Comparison of ENCODE assay signal across 25 cellular contexts in genomic region chrY:13756615-13757014, GRCh38. TPM values are rescaled to one million over a fixed set of nuclear protein-coding genes. Genes with fewer than 3 reads are reported as not detected.
"Had no signal": no experiment of that assay in that cellular context is flagged by ENCODE, and none has a peak within 500 bp of the region (broad histone marks: within the 10 kb centered on the region; RNA-seq: fewer than 3 reads in every experiment).

No MANE protein-coding gene starts in this region.

- H3K36me3 Mint-ChIP-seq: activated naive CD8-positive, alpha-beta T cell treated with anti-CD3 and anti-CD28 coated beads, Interleukin-2, amount 10 ng/mL, durations not matched to agents 7 days and 5 days had no signal

- H3K9me3 ChIP-seq: body of pancreas, MG63 had no signal

- ATAC-seq: body of pancreas, Panc1, Right ventricle myocardium inferior had no signal

- H3K4me3 ChIP-seq: body of pancreas, MG63, SK-N-MC had no signal

- H3K27ac ChIP-seq: body of pancreas, KMS-11, SK-N-MC, VCaP had no signal

- H3K4me1 ChIP-seq: body of pancreas had no signal

- H3K27me3 ChIP-seq: body of pancreas, MG63 had no signal

- H3K4me3 Mint-ChIP-seq: activated naive CD8-positive, alpha-beta T cell treated with anti-CD3 and anti-CD28 coated beads, Interleukin-2, amount 10 ng/mL, durations not matched to agents 7 days and 5 days; activated T-cell treated with anti-CD3 and anti-CD28 coated beads, Interleukin-2, amount 50 U/mL, for 72 hours; central memory CD8-positive, alpha-beta T cell had no signal

- H3K4me1 Mint-ChIP-seq: activated naive CD8-positive, alpha-beta T cell treated with anti-CD3 and anti-CD28 coated beads, Interleukin-2, amount 10 ng/mL, durations not matched to agents 7 days and 5 days had no signal

- DNase-seq: activated CD4-positive, alpha-beta T cell treated with anti-CD3 and anti-CD28 coated beads, Interleukin-2, amount 50 U/mL, for 4 hours; activated CD4-positive, CD25-positive, alpha-beta regulatory T cell; activated naive CD8-positive, alpha-beta T cell treated with anti-CD3 and anti-CD28 coated beads, Interleukin-2, amount 10 ng/mL, durations not matched to agents 7 days and 5 days; activated T-cell treated with anti-CD3 and anti-CD28 coated beads for 4 hours; aorta; body of pancreas; MG63; MV-4-11; NCI-H1092 treated with DMSO at 0.1 percent for 48 hours; NCI-H1417 treated with DMSO at 0.1 percent for 48 hours; NCI-H1694 treated with DMSO at 0.1 percent for 48 hours; NCI-H2029 treated with DMSO at 0.1 percent for 48 hours; NCI-H510A treated with DMSO at 0.1 percent for 48 hours; NCI-H69; NK-92 treated with Interleukin-12 subunit alpha and Interleukin-12 subunit beta, amount 100 ng/mL, for 24 hours; OCI-M1; RPMI8226; T-helper 1 cell had no signal

- H3K36me3 ChIP-seq: MG63 had no signal

- H3K9me3 Mint-ChIP-seq: activated naive CD8-positive, alpha-beta T cell treated with anti-CD3 and anti-CD28 coated beads, Interleukin-2, amount 10 ng/mL, durations not matched to agents 7 days and 5 days; activated T-cell treated with anti-CD3 and anti-CD28 coated beads, Interleukin-2, amount 50 U/mL, for 72 hours; central memory CD8-positive, alpha-beta T cell had no signal

- H3K27ac Mint-ChIP-seq: activated naive CD8-positive, alpha-beta T cell treated with anti-CD3 and anti-CD28 coated beads, Interleukin-2, amount 10 ng/mL, durations not matched to agents 7 days and 5 days; activated T-cell treated with anti-CD3 and anti-CD28 coated beads, Interleukin-2, amount 50 U/mL, for 72 hours had no signal

RNA-seq across cellular contexts. Expression of gene TMSB4Y, which starts 52.9 kb away (rescaled TPM):
- total RNA-seq: aorta, body of pancreas had no signal
